In the genomic region with DNA sequence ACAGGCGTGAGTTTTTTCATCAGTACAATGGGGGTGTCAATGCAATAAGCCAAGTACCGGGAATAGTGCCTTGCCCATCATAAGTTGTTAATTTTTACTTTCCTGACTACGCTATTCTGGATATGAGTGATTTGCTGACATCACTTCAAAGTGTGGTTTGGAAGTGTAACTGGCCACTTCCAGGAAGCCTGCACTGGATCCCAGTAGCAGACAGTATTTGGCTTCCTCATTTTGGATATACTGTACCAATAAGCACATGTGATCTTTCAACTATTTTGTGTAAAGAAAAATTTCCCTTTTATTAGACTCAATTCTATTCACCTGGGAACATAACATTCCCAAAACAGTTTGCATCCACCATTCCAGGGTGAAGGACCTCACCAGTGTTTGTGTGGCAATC, we compare ENCODE assay signal across 19 cellular contexts.
"Had no signal": no experiment of that assay in that cellular context is flagged by ENCODE, and none has a peak within 500 bp of the region (broad histone marks: within the 10 kb centered on the region; RNA-seq: fewer than 3 reads in every experiment).

No MANE protein-coding gene starts in this region.

- H3K27ac ChIP-seq: adrenal gland, ovary, prostate gland, tibial nerve had no signal

- H3K4me1 ChIP-seq: adrenal gland, prostate gland had no signal

- H3K9me3 ChIP-seq: adrenal gland, ovary, prostate gland had no signal

- H3K27me3 ChIP-seq: adrenal gland, ovary, tibial nerve had no signal

- H3K4me3 ChIP-seq: adrenal gland, ovary, prostate gland, tibial nerve had no signal

- H3K36me3 ChIP-seq: adrenal gland, ovary, prostate gland, tibial nerve had no signal

- DNase-seq: activated CD4-positive, alpha-beta T cell treated with anti-CD3 and anti-CD28 coated beads for 4 hours; activated CD4-positive, alpha-beta T cell treated with anti-CD3 and anti-CD28 coated beads, Interleukin-2, amount 50 U/mL, for 48 hours; activated CD4-positive, CD25-positive, alpha-beta regulatory T cell; activated CD8-positive, alpha-beta memory T cell treated with anti-CD3 and anti-CD28 coated beads, Interleukin-2, amount 50 U/mL, for 48 hours; activated naive CD4-positive, alpha-beta T cell; activated T-cell treated with anti-CD3 and anti-CD28 coated beads, Interleukin-2, amount 50 U/mL, for 4 hours; cerebellar nuclear complex; cortex of kidney; effector CD4-positive, alpha-beta T cell; immature natural killer cell; natural killer cell; ovary; stimulated activated CD4-positive, alpha-beta T cell treated with anti-CD3 and anti-CD28 coated beads, Interleukin-12 subunit alpha, Interleukin-12 subunit beta, amount 100 ng/mL, for 4 hours; stimulated activated CD4-positive, alpha-beta T cell treated with anti-CD3 and anti-CD28 coated beads, Interleukin-4, amount 100 ng/mL, for 4 hours; stimulated activated naive CD8-positive, alpha-beta T cell treated with anti-CD3 and anti-CD28 coated beads, Interleukin-15, Interleukin-2, amounts not matched to agents 100 U/mL and 50 U/mL, for 24 hours; T1000 had no signal

- ATAC-seq: activated T-cell treated with anti-CD3 and anti-CD28 coated beads, Interleukin-2, amount 50 U/mL, for 4 hours; natural killer cell; stimulated activated naive CD8-positive, alpha-beta T cell treated with anti-CD3 and anti-CD28 coated beads, Interleukin-15, Interleukin-2, amounts not matched to agents 100 U/mL and 50 U/mL, for 24 hours had no signal
